Comparison of ENCODE assay signal across 21 cellular contexts in the genomic region with DNA sequence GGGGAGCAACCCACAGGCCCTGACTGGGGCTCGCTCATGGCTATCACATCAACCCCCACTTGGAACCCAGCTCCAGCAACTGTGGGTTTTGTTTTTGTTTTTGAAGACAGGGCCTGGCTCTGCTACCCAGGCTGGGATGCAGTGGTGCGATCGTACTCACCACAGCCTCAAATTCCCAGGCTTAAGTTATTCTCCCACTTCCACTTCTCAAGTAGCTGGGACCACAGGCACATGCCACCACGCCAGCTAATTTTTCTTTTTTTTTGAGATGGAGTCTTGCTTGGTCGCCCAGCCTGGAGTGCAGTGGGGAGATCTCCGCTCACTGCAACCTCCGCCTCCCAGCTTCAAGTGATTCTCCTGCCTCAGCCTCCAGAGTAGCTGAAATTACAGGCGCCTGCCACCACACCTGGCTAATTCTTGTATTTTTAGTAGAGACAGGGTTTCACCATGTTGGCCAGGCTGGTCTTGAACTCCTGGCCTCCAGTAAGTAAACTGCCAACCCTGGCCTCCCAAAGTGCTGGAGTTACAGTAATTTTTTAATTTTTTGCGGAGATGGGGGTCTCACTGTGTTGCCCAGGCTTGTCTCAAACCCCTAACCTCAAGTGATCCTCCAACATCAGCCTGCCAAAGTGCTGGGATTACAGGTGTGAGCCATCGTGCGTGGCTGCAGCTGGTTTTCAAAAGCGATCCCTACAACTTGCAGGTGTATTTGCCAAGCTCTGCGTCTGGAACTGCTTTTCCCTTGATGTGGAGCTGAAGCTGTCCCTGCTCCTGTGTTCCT.
"Had no signal": no experiment of that assay in that cellular context is flagged by ENCODE, and none has a peak within 500 bp of the region (broad histone marks: within the 10 kb centered on the region; RNA-seq: fewer than 3 reads in every experiment).

No MANE protein-coding gene starts in this region.

- H3K9me3 ChIP-seq: adrenal gland, gastrocnemius medialis, lower lobe of right lung, psoas muscle, suprapubic skin, upper lobe of left lung had no signal

- H3K36me3 Mint-ChIP-seq: naive thymus-derived CD4-positive, alpha-beta T cell had no signal

- H3K4me1 Mint-ChIP-seq: activated CD4-positive, alpha-beta T cell treated with anti-CD3 and anti-CD28 coated beads, Interleukin-2, amount 10 ng/mL, durations not matched to agents 7 days and 5 days had no signal

- ATAC-seq: gastrocnemius medialis; lower lobe of right lung; naive thymus-derived CD4-positive, alpha-beta T cell; psoas muscle; stimulated activated naive CD8-positive, alpha-beta T cell treated with anti-CD3 and anti-CD28 coated beads, Interleukin-15, Interleukin-2, amounts not matched to agents 100 U/mL and 50 U/mL, for 24 hours; T-helper 17 cell had no signal

- H3K27ac Mint-ChIP-seq: activated CD4-positive, alpha-beta T cell treated with anti-CD3 and anti-CD28 coated beads, Interleukin-2, amount 10 ng/mL, durations not matched to agents 7 days and 5 days; activated T-helper 2 cell treated with anti-CD3 and anti-CD28 coated beads, Interferon-gamma antibody, Interleukin-2, Interleukin-4, amounts not matched to agents 10 μg/mL and 5 μg/mL and 100 μg/mL, durations not matched to agents 14 hours and 24 hours and 36 hours; naive thymus-derived CD4-positive, alpha-beta T cell; T-helper 17 cell had no signal

- H3K9me3 Mint-ChIP-seq: activated CD4-positive, alpha-beta T cell treated with anti-CD3 and anti-CD28 coated beads, Interleukin-2, amount 10 ng/mL, durations not matched to agents 7 days and 5 days; activated T-helper 2 cell treated with anti-CD3 and anti-CD28 coated beads, Interferon-gamma antibody, Interleukin-2, Interleukin-4, amounts not matched to agents 10 μg/mL and 5 μg/mL and 100 μg/mL, durations not matched to agents 14 hours and 24 hours and 36 hours; naive thymus-derived CD4-positive, alpha-beta T cell had no signal

- H3K4me3 ChIP-seq: adrenal gland, coronary artery, gastrocnemius medialis, lower lobe of right lung, psoas muscle, suprapubic skin, upper lobe of left lung had no signal

- DNase-seq: activated CD4-positive, alpha-beta T cell treated with anti-CD3 and anti-CD28 coated beads, Interleukin-2, amount 10 ng/mL, durations not matched to agents 7 days and 5 days; activated CD4-positive, CD25-positive, alpha-beta regulatory T cell; activated CD8-positive, alpha-beta memory T cell treated with anti-CD3 and anti-CD28 coated beads for 24 hours; activated naive CD4-positive, alpha-beta T cell treated with anti-CD3 and anti-CD28 coated beads, Interleukin-2, amount 50 U/mL, for 16 hours; adrenal gland; caudate nucleus; effector memory CD4-positive, alpha-beta T cell; gastrocnemius medialis; lower lobe of right lung; naive thymus-derived CD4-positive, alpha-beta T cell; occipital lobe; psoas muscle; stimulated activated CD4-positive, alpha-beta T cell treated with anti-CD3 and anti-CD28 coated beads, Interleukin-4, amount 100 ng/mL, for 1 hour; stimulated activated CD8-positive, alpha-beta memory T cell treated with anti-CD3 and anti-CD28 coated beads, Interleukin-4, amount 100 ng/mL, for 48 hours; stimulated activated naive CD8-positive, alpha-beta T cell treated with anti-CD3 and anti-CD28 coated beads, Interleukin-15, Interleukin-2, amounts not matched to agents 100 U/mL and 50 U/mL, for 24 hours; T-helper 17 cell; upper lobe of left lung had no signal

- H3K4me1 ChIP-seq: psoas muscle had no signal

- H3K4me3 Mint-ChIP-seq: activated CD4-positive, alpha-beta T cell treated with anti-CD3 and anti-CD28 coated beads, Interleukin-2, amount 10 ng/mL, durations not matched to agents 7 days and 5 days; naive thymus-derived CD4-positive, alpha-beta T cell; T-helper 17 cell had no signal

- H3K36me3 ChIP-seq: adrenal gland, gastrocnemius medialis, lower lobe of right lung, suprapubic skin, upper lobe of left lung had no signal

- H3K27ac ChIP-seq: adrenal gland, coronary artery, epithelial cell of prostate, gastrocnemius medialis, lower lobe of right lung, psoas muscle, suprapubic skin, upper lobe of left lung had no signal

- H3K27me3 ChIP-seq: adrenal gland, suprapubic skin, upper lobe of left lung had no signal
